Comparison of ENCODE assay signal across 1 cellular context in the genomic region with DNA sequence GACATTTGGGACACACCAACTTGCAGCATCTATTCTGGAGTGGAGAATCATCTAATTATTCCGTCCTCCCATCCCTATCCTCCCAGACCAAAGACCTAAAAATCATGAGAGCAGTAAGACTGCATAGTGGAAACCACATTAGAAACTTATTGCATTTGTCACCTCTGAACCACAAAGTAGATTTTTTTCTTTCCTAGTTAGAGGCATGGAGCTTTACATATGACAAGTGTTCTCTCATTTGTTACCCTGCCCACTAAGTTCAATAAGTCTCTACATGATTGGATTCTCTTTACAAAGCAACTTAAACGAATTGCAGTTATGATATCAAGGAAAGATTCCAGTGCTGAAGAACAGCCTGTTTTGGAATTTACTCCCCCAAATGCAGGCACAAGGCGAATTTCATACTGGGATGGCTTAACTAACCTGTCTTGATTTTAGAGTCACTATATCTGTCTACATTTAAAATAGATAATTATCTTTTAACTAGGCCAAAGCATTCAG.
TF ChIP-seq lines count a peak whose summit lies in the region.

No MANE protein-coding gene starts in this region.

TF ChIP-seq in HepG2, 621 proteins besides CTCF, POLR2A, EP300 and RAD21:
- TF ChIP-seq, protein P1, sequence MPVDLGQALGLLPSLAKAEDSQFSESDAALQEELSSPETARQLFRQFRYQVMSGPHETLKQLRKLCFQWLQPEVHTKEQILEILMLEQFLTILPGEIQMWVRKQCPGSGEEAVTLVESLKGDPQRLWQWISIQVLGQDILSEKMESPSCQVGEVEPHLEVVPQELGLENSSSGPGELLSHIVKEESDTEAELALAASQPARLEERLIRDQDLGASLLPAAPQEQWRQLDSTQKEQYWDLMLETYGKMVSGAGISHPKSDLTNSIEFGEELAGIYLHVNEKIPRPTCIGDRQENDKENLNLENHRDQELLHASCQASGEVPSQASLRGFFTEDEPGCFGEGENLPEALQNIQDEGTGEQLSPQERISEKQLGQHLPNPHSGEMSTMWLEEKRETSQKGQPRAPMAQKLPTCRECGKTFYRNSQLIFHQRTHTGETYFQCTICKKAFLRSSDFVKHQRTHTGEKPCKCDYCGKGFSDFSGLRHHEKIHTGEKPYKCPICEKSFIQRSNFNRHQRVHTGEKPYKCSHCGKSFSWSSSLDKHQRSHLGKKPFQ (CRISPR knock-in tag; IDR thresholded peaks at IDR 0.05; ENCODE audit: insufficient replicate concordance): no peak
- TF ChIP-seq ZNF430 (CRISPR knock-in tag; IDR thresholded peaks at IDR 0.05) (0 out of 2 replicates have a peak, but pooled peaks have one; percentile 2), SIN3B (IDR thresholded peaks at IDR 0.05; ENCODE audit: low read length) (no peak), ZFP36L1 (CRISPR knock-in tag; IDR thresholded peaks at IDR 0.05) (no peak), ZNF546 (CRISPR knock-in tag; conservative IDR thresholded peaks at IDR 0.05) (0 out of 2 replicates have a peak, but pooled peaks have one; percentile 9), ZNF776 (CRISPR knock-in tag; IDR thresholded peaks at IDR 0.05) (no peak), MLLT10 (CRISPR knock-in tag; IDR thresholded peaks at IDR 0.05) (no peak), ZNF589 (CRISPR knock-in tag; conservative IDR thresholded peaks at IDR 0.05) (0 out of 2 replicates have a peak, but pooled peaks have one; percentile 13), ZBTB3 (CRISPR knock-in tag; IDR thresholded peaks at IDR 0.05; ENCODE audit: borderline replicate concordance, low read depth) (0 out of 2 replicates have a peak, but pooled peaks have one; percentile 34)
